18 cellular contexts compared by ENCODE assay signal in genomic region chr3:197376735-197377555, GRCh38.
"Had no signal": no experiment of that assay in that cellular context is flagged by ENCODE, and none has a peak within 500 bp of the region (broad histone marks: within the 10 kb centered on the region; RNA-seq: fewer than 3 reads in every experiment).

No MANE protein-coding gene starts in this region.

- H3K27me3 ChIP-seq: adrenal gland, esophagus squamous epithelium, pancreas, tibial nerve had no signal

- H3K9me3 Mint-ChIP-seq: activated CD4-positive, alpha-beta memory T cell treated with anti-CD3 and anti-CD28 coated beads, Interleukin-2, amount 10 ng/mL, durations not matched to agents 7 days and 5 days; activated naive CD4-positive, alpha-beta T cell treated with anti-CD3 and anti-CD28 coated beads, Interleukin-2, amount 50 U/mL, for 24 hours; activated T-cell treated with anti-CD3 and anti-CD28 coated beads, Interleukin-2, amount 50 U/mL, for 24 hours; stimulated activated naive B cell treated with anti-CD40 and anti-IgM and Interleukin-4, amounts not matched to agents 10 μg/mL and 1 μg/mL and 100 μg/mL, for 72 hours; WTC11 had no signal

- ATAC-seq: stimulated activated naive B cell treated with anti-CD40 and anti-IgM and Interleukin-4, amounts not matched to agents 10 μg/mL and 1 μg/mL and 100 μg/mL, for 72 hours; T-helper 17 cell had no signal

- H3K4me3 Mint-ChIP-seq: activated CD4-positive, alpha-beta memory T cell treated with anti-CD3 and anti-CD28 coated beads, Interleukin-2, amount 10 ng/mL, durations not matched to agents 7 days and 5 days; activated naive CD4-positive, alpha-beta T cell treated with anti-CD3 and anti-CD28 coated beads, Interleukin-2, amount 50 U/mL, for 24 hours; activated T-cell treated with anti-CD3 and anti-CD28 coated beads, Interleukin-2, amount 50 U/mL, for 24 hours; stimulated activated naive B cell treated with anti-CD40 and anti-IgM and Interleukin-4, amounts not matched to agents 10 μg/mL and 1 μg/mL and 100 μg/mL, for 72 hours; T-helper 17 cell; WTC11 had no signal

- H3K27ac ChIP-seq: adrenal gland, pancreas, tibial nerve had no signal

- DNase-seq: activated CD4-positive, alpha-beta memory T cell treated with anti-CD3 and anti-CD28 coated beads, Interleukin-2, amount 10 ng/mL, durations not matched to agents 7 days and 5 days; activated CD4-positive, alpha-beta T cell treated with anti-CD3 and anti-CD28 coated beads for 4 hours; activated effector memory CD4-positive, alpha-beta T cell treated with anti-CD3 and anti-CD28 coated beads, Interleukin-2, amount 50 U/mL, for 16 hours; activated T-cell treated with anti-CD3 and anti-CD28 coated beads, Interleukin-2, amount 50 U/mL, for 24 hours; esophagus squamous epithelium; left cardiac atrium; lower lobe of right lung; midbrain; pancreas; stimulated activated CD4-positive, alpha-beta T cell treated with anti-CD3 and anti-CD28 coated beads, Interleukin-15, amount 100 ng/mL, for 24 hours; stimulated activated CD4-positive, alpha-beta T cell treated with anti-CD3 and anti-CD28 coated beads, Interleukin-4, amount 100 ng/mL, for 1 hour; stimulated activated naive B cell treated with anti-CD40 and anti-IgM and Interleukin-4, amounts not matched to agents 10 μg/mL and 1 μg/mL and 100 μg/mL, for 72 hours; substantia nigra; T-helper 17 cell had no signal

- H3K36me3 Mint-ChIP-seq: activated naive CD4-positive, alpha-beta T cell treated with anti-CD3 and anti-CD28 coated beads, Interleukin-2, amount 50 U/mL, for 24 hours; stimulated activated naive B cell treated with anti-CD40 and anti-IgM and Interleukin-4, amounts not matched to agents 10 μg/mL and 1 μg/mL and 100 μg/mL, for 72 hours; WTC11 had no signal

- H3K27ac Mint-ChIP-seq: activated CD4-positive, alpha-beta memory T cell treated with anti-CD3 and anti-CD28 coated beads, Interleukin-2, amount 10 ng/mL, durations not matched to agents 7 days and 5 days; activated naive CD4-positive, alpha-beta T cell treated with anti-CD3 and anti-CD28 coated beads, Interleukin-2, amount 50 U/mL, for 24 hours; activated T-cell treated with anti-CD3 and anti-CD28 coated beads, Interleukin-2, amount 50 U/mL, for 24 hours; stimulated activated naive B cell treated with anti-CD40 and anti-IgM and Interleukin-4, amounts not matched to agents 10 μg/mL and 1 μg/mL and 100 μg/mL, for 72 hours; T-helper 17 cell; WTC11 had no signal

- H3K4me3 ChIP-seq: adrenal gland, esophagus squamous epithelium, lower lobe of right lung, pancreas, tibial nerve had no signal

- H3K27me3 Mint-ChIP-seq: activated naive CD4-positive, alpha-beta T cell treated with anti-CD3 and anti-CD28 coated beads, Interleukin-2, amount 50 U/mL, for 24 hours had no signal

- H3K9me3 ChIP-seq: adrenal gland, esophagus squamous epithelium, lower lobe of right lung, pancreas, tibial nerve had no signal

- H3K36me3 ChIP-seq: adrenal gland, esophagus squamous epithelium, lower lobe of right lung, pancreas, tibial nerve had no signal

- H3K4me1 ChIP-seq: adrenal gland, pancreas had no signal

- H3K4me1 Mint-ChIP-seq: activated naive CD4-positive, alpha-beta T cell treated with anti-CD3 and anti-CD28 coated beads, Interleukin-2, amount 50 U/mL, for 24 hours had no signal
